ENCODE assay signal across 8 cellular contexts in genomic region chr11:75388386-75389275, GRCh38.
DNase-seq lines count a peak whose midpoint lies in the region; ATAC-seq lines count a peak whose summit lies in the region.

No MANE protein-coding gene starts in this region.

- DNase-seq in DMS 273 (lab: John Stamatoyannopoulos, UW; ENCODE audit: unreplicated experiment) (peak; percentile 86), NCI-H748 (lab: John Stamatoyannopoulos, UW; ENCODE audit: unreplicated experiment) (peak; percentile 93), ecto neural progenitor cell (ENCODE audit: low spot score) (peak; percentile 72), memory B cell (ENCODE audit: low spot score in 2 of 2) (peak; percentile 56 to 68), GOT3 (lab: John Stamatoyannopoulos, UW) (no peak)
- peak; percentile 58 for DNase-seq in activated CD4-positive, alpha-beta T cell treated with anti-CD3 and anti-CD28 coated beads, Interleukin-2, amount 50 U/mL, for 1 hour
- DNase-seq in stimulated activated CD8-positive, alpha-beta memory T cell treated with anti-CD3 and anti-CD28 coated beads, Interleukin-15, amount 100 ng/mL, for 48 hours (ENCODE audit: low read depth in 2 of 2), result peak; percentile 37 to 49

- H3K4me1 Mint-ChIP-seq in memory B cell, result peaks cover 2% of the 10 kb centered on the region

- H3K27ac Mint-ChIP-seq in memory B cell, result no peak overlapping the region

- no peaks in the 10 kb centered on the region for H3K36me3 Mint-ChIP-seq in memory B cell

- H3K27me3 Mint-ChIP-seq in memory B cell, result peaks cover 6% of the 10 kb centered on the region

- H3K4me3 Mint-ChIP-seq in memory B cell, result no peak overlapping the region

- no peaks in the 10 kb centered on the region for H3K9me3 Mint-ChIP-seq in memory B cell

- ATAC-seq in HG03354 (IDR thresholded peaks at IDR 0.05; ENCODE audit: poor library complexity, severe bottlenecking, unreplicated experiment) (peak; percentile 67), memory B cell (ENCODE audit: low read depth) (peak; percentile 85)
